Comparison of ENCODE assay signal across 8 cellular contexts in the genomic region with DNA sequence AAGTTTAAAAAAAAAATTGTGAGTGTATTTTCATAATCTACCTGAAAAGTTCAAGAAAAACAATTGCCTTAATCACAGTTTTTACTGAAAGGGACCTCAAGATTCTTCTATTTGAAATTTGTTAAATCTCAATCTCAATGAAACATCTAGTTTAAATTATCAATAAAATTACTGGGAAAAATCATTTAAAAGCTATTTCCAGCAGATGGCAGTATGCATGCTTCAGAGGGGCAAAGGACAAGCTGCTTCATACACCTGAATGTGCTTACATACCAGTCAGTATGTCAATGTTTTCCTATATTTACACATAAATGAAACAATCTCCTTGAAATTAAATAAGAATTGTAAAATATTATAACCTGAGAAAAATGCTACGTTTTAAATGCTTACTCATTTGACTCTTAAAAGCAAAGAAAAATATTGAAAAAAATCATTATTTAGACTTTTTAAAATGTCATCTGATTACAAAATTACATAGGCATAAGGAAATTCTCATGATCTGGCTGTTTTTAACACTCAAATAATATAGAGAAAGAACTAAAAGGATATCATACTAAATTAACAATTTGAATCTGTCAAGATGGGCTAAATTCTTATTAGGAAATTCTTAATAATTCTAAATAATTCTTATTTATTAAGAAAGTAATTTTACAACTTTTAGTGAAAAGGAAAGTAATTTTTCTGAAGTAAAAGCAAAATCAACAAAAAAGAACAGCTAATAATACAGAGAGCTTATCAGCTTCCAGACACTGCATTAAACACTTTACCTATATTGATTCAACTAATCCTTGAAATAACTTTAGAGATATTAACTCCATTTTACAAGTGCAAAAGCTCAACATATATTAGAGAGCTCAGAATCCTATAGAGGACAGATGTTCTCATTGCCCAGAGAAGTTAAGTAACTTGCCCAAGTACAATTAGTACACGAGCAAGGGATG.
DNase-seq lines count a peak whose midpoint lies in the region; ATAC-seq, FAIRE-seq and TF ChIP-seq lines count a peak whose summit lies in the region.

No MANE protein-coding gene starts in this region.

- TF ChIP-seq CTCF in C4-2B (conservative IDR thresholded peaks at IDR 0.05) = peak; percentile 83
- TF ChIP-seq CTCF in fibroblast of lung (conservative IDR thresholded peaks at IDR 0.05 in 1 of 2, IDR thresholded peaks at IDR 0.05 in 1 of 2; ENCODE audit: low read depth in 1 of 2, low read length in 2 of 2) = peak; percentile 57 to 63

- no peaks in the 10 kb centered on the region for H4K20me1 ChIP-seq in fibroblast of lung (ENCODE audit: control insufficient read depth, extremely low read depth, insufficient read depth, low read length)

- no peak overlapping the region for H3K9ac ChIP-seq in fibroblast of lung (ENCODE audit: insufficient read depth, low read length)

- H3K27me3 ChIP-seq in fibroblast of lung (ENCODE audit: control insufficient read depth, insufficient read depth, low read length) = no peaks in the 10 kb centered on the region

- H3K9me3 ChIP-seq in fibroblast of lung (ENCODE audit: control insufficient read depth, insufficient read depth, low read depth, low read length) = no peaks in the 10 kb centered on the region

- H3K79me2 ChIP-seq in fibroblast of lung (ENCODE audit: control insufficient read depth, insufficient read depth, low read length) = no peaks in the 10 kb centered on the region

- FAIRE-seq in RCC 7860 (lab: Jason Lieb, UNC) = peak; percentile 79

- no peaks in the 10 kb centered on the region for H3K36me3 ChIP-seq in fibroblast of lung (ENCODE audit: control insufficient read depth, insufficient read depth, low read length)

- peak; percentile 39 for DNase-seq in RCC 7860 (ENCODE audit: low spot score)
- peak; percentile 42 to 58 for DNase-seq in fibroblast of lung (ENCODE audit: low read depth in 2 of 2)
- peak; percentile 58 for DNase-seq in superior temporal gyrus (ENCODE audit: extremely low spot score)
- DNase-seq in DMS79 (lab: John Stamatoyannopoulos, UW) = no peak
- DNase-seq in HK-2 (ENCODE audit: unreplicated experiment) = no peak

- H3K4me1 ChIP-seq in fibroblast of lung (ENCODE audit: control insufficient read depth, extremely low read depth, insufficient read depth, low read length) = no peaks in the 10 kb centered on the region

- H3K27ac ChIP-seq in C4-2B (no peak overlapping the region), fibroblast of lung (ENCODE audit: insufficient read depth, low read length) (no peak overlapping the region)

- no peak overlapping the region for H3K4me2 ChIP-seq in fibroblast of lung (ENCODE audit: extremely low read depth, insufficient read depth, low read length)

- ATAC-seq in HG02884 (IDR thresholded peaks at IDR 0.05; ENCODE audit: unreplicated experiment) = peak; percentile 52
- no peak for ATAC-seq in GM18907 (IDR thresholded peaks at IDR 0.05; ENCODE audit: unreplicated experiment)

- H3K4me3 ChIP-seq in fibroblast of lung (replicated peaks in 1 of 4; ENCODE audit: control extremely low read depth in 1 of 4, insufficient read depth in 1 of 4, low read depth in 3 of 4, low read length in 4 of 4) = no peak overlapping the region

- no peak overlapping the region for H2AFZ ChIP-seq in fibroblast of lung (ENCODE audit: low read length)

Comparison
In these comparisons a context has a peak if more than half of its experiments do, and no peak if none do; other contexts are left out.
1. DNase-seq: peak in RCC 7860 (single experiment), fibroblast of lung (2 of 2) and superior temporal gyrus (single experiment); none in DMS79 (single experiment) and HK-2 (single experiment).